ENCODE assay signal across 9 cellular contexts in the genomic region with DNA sequence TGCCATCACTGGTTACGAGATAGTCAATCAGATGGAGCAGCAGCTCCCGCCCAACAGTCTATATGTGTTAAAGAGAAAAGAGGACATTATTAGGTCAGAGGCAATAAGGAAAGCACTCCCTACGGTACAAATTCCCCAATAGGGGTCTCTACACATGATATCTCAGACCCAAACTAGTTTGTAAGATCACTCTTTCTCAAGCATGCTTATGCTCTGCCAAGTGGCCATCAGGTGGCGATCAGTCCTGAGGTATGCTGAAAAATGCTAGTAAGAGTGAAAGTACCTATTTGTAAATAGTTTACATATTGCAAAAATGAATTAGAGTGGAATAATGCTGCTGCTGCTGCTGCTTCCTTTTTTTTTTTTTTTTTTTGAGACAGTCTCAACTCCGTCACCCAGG.
DNase-seq lines count a peak whose midpoint lies in the region; ATAC-seq and TF ChIP-seq lines count a peak whose summit lies in the region.
"Had no signal": no experiment of that assay in that cellular context is flagged by ENCODE, and none has a peak within 500 bp of the region (broad histone marks: within the 10 kb centered on the region; RNA-seq: fewer than 3 reads in every experiment).

No MANE protein-coding gene starts in this region.

- H3K27ac ChIP-seq in stomach = no peak overlapping the region
- H3K27ac ChIP-seq in effector memory CD4-positive, alpha-beta T cell (ENCODE audit: insufficient read depth, low read length, poor library complexity, severe bottlenecking) = no peak overlapping the region

- no peak for TF ChIP-seq EP300 in stomach (IDR thresholded peaks at IDR 0.05)

- DNase-seq in activated CD4-positive, alpha-beta T cell treated with anti-CD3 and anti-CD28 coated beads for 36 hours = peak; percentile 55
- DNase-seq in activated CD4-positive, alpha-beta T cell treated with anti-CD3 and anti-CD28 coated beads for 4 hours = no peak
- no peak for DNase-seq in activated T-helper 1 cell treated with anti-CD3 and anti-CD28 coated beads, Interleukin-12 subunit alpha, Interleukin-12 subunit beta, Interleukin-2, Interleukin-4 antibody, amounts not matched to agents 30 ng/mL and 10 ng/mL and 1 ng/mL, durations not matched to agents 14 hours and 24 hours and 36 hours (ENCODE audit: low spot score)
- peak; percentile 17 for DNase-seq in osteocyte (ENCODE audit: extremely low spot score, unreplicated experiment)
- no peak for DNase-seq in stomach
- DNase-seq in NCI-H69 (lab: John Stamatoyannopoulos, UW) = no peak
- no peak for DNase-seq in effector memory CD4-positive, alpha-beta T cell

- TF ChIP-seq CTCF in osteocyte (IDR thresholded peaks at IDR 0.05) (peak; percentile 44), stomach (IDR thresholded peaks at IDR 0.05) (no peak)

- H3K27me3 Mint-ChIP-seq in activated CD4-positive, alpha-beta T cell treated with anti-CD3 and anti-CD28 coated beads for 36 hours = peaks cover 2% of the 10 kb centered on the region
- H3K27me3 Mint-ChIP-seq in activated T-helper 1 cell treated with anti-CD3 and anti-CD28 coated beads, Interleukin-12 subunit alpha, Interleukin-12 subunit beta, Interleukin-2, Interleukin-4 antibody, amounts not matched to agents 30 ng/mL and 10 ng/mL and 1 ng/mL, durations not matched to agents 14 hours and 24 hours and 36 hours (ENCODE audit: insufficient read depth) = no peaks in the 10 kb centered on the region
- H3K27me3 Mint-ChIP-seq in osteocyte (ENCODE audit: unreplicated experiment) = peaks cover 8% of the 10 kb centered on the region

- no peaks in the 10 kb centered on the region for H3K9me3 ChIP-seq in stomach
- H3K9me3 ChIP-seq in effector memory CD4-positive, alpha-beta T cell (ENCODE audit: control insufficient read depth, low read length) = no peaks in the 10 kb centered on the region
- H3K9me3 ChIP-seq: Caco-2 had no signal

- no peaks in the 10 kb centered on the region for H3K4me1 ChIP-seq in stomach
- no peaks in the 10 kb centered on the region for H3K4me1 ChIP-seq in effector memory CD4-positive, alpha-beta T cell (ENCODE audit: control insufficient read depth, insufficient read depth, low read length, poor library complexity, severe bottlenecking)
- H3K4me1 ChIP-seq: Caco-2 had no signal

- peak; percentile 42 for ATAC-seq in activated CD4-positive, alpha-beta T cell treated with anti-CD3 and anti-CD28 coated beads for 36 hours
- peak; percentile 56 for ATAC-seq in HG03460 (IDR thresholded peaks at IDR 0.05; ENCODE audit: unreplicated experiment)

- POLR2A ChIA-PET in activated CD4-positive, alpha-beta T cell treated with anti-CD3 and anti-CD28 coated beads for 36 hours (lab: Charles Lee) = no interaction called here

- no peak overlapping the region for H3K4me3 Mint-ChIP-seq in activated CD4-positive, alpha-beta T cell treated with anti-CD3 and anti-CD28 coated beads for 36 hours
- no peak overlapping the region for H3K4me3 Mint-ChIP-seq in activated T-helper 1 cell treated with anti-CD3 and anti-CD28 coated beads, Interleukin-12 subunit alpha, Interleukin-12 subunit beta, Interleukin-2, Interleukin-4 antibody, amounts not matched to agents 30 ng/mL and 10 ng/mL and 1 ng/mL, durations not matched to agents 14 hours and 24 hours and 36 hours
- no peak overlapping the region for H3K4me3 Mint-ChIP-seq in osteocyte (ENCODE audit: unreplicated experiment)

- no peaks in the 10 kb centered on the region for H3K9me3 Mint-ChIP-seq in activated CD4-positive, alpha-beta T cell treated with anti-CD3 and anti-CD28 coated beads for 36 hours (ENCODE audit: low read depth)
- H3K9me3 Mint-ChIP-seq in activated T-helper 1 cell treated with anti-CD3 and anti-CD28 coated beads, Interleukin-12 subunit alpha, Interleukin-12 subunit beta, Interleukin-2, Interleukin-4 antibody, amounts not matched to agents 30 ng/mL and 10 ng/mL and 1 ng/mL, durations not matched to agents 14 hours and 24 hours and 36 hours = no peaks in the 10 kb centered on the region
- no peaks in the 10 kb centered on the region for H3K9me3 Mint-ChIP-seq in osteocyte (ENCODE audit: unreplicated experiment)

- no peak overlapping the region for H3K4me3 ChIP-seq in stomach
- H3K4me3 ChIP-seq in effector memory CD4-positive, alpha-beta T cell (ENCODE audit: insufficient read depth, low read depth, low read length, poor library complexity, severe bottlenecking) = no peak overlapping the region

- CTCF ChIA-PET in activated CD4-positive, alpha-beta T cell treated with anti-CD3 and anti-CD28 coated beads for 36 hours (lab: Charles Lee) = interaction anchor here (0.6 kb wide), 1 partner anchor 160 kb away, joined by 3 read pairs; no protein-coding TSS in a partner anchor

- no peaks in the 10 kb centered on the region for H3K36me3 Mint-ChIP-seq in activated CD4-positive, alpha-beta T cell treated with anti-CD3 and anti-CD28 coated beads for 36 hours (ENCODE audit: low read depth)
- H3K36me3 Mint-ChIP-seq in activated T-helper 1 cell treated with anti-CD3 and anti-CD28 coated beads, Interleukin-12 subunit alpha, Interleukin-12 subunit beta, Interleukin-2, Interleukin-4 antibody, amounts not matched to agents 30 ng/mL and 10 ng/mL and 1 ng/mL, durations not matched to agents 14 hours and 24 hours and 36 hours (ENCODE audit: low read depth) = peaks cover 9% of the 10 kb centered on the region
- no peaks in the 10 kb centered on the region for H3K36me3 Mint-ChIP-seq in osteocyte (ENCODE audit: unreplicated experiment)

- peaks cover 3 to 47% (median 37%) of the 10 kb centered on the region in 4 donors for H3K36me3 ChIP-seq in stomach
- H3K36me3 ChIP-seq in effector memory CD4-positive, alpha-beta T cell (ENCODE audit: control insufficient read depth, insufficient read depth, low read length) = no peaks in the 10 kb centered on the region

- no peaks in the 10 kb centered on the region for H3K4me1 Mint-ChIP-seq in activated CD4-positive, alpha-beta T cell treated with anti-CD3 and anti-CD28 coated beads for 36 hours
- peaks cover 5% of the 10 kb centered on the region for H3K4me1 Mint-ChIP-seq in activated T-helper 1 cell treated with anti-CD3 and anti-CD28 coated beads, Interleukin-12 subunit alpha, Interleukin-12 subunit beta, Interleukin-2, Interleukin-4 antibody, amounts not matched to agents 30 ng/mL and 10 ng/mL and 1 ng/mL, durations not matched to agents 14 hours and 24 hours and 36 hours (ENCODE audit: low read depth)
- no peaks in the 10 kb centered on the region for H3K4me1 Mint-ChIP-seq in osteocyte (ENCODE audit: unreplicated experiment)

- no peaks in the 10 kb centered on the region for H3K27me3 ChIP-seq in stomach
- H3K27me3 ChIP-seq in effector memory CD4-positive, alpha-beta T cell (replicated peaks; ENCODE audit: control insufficient read depth, insufficient read depth, low read length, poor library complexity, severe bottlenecking) = no peaks in the 10 kb centered on the region

- TF ChIP-seq POLR2A in stomach (IDR thresholded peaks at IDR 0.05) = no peak

- intact Hi-C loops in activated CD4-positive, alpha-beta T cell treated with anti-CD3 and anti-CD28 coated beads for 36 hours (cut with DNase I, micrococcal nuclease) = loop anchor here (1.0 kb wide), 1 partner anchor 198 kb away; no protein-coding TSS in a partner anchor
- intact Hi-C loops in activated T-helper 1 cell treated with anti-CD3 and anti-CD28 coated beads, Interleukin-12 subunit alpha, Interleukin-12 subunit beta, Interleukin-2, Interleukin-4 antibody, amounts not matched to agents 30 ng/mL and 10 ng/mL and 1 ng/mL, durations not matched to agents 14 hours and 24 hours and 36 hours (cut with micrococcal nuclease) = loop anchor here (1.0 to 2.0 kb wide), 2 partner anchors 61 to 198 kb away; a partner anchor contains a TSS
- intact Hi-C loops in stomach (cut with DNase I; ENCODE audit: low total_unique reads) = no loop called here

- no peak overlapping the region for H3K27ac Mint-ChIP-seq in activated CD4-positive, alpha-beta T cell treated with anti-CD3 and anti-CD28 coated beads for 36 hours
- H3K27ac Mint-ChIP-seq in activated T-helper 1 cell treated with anti-CD3 and anti-CD28 coated beads, Interleukin-12 subunit alpha, Interleukin-12 subunit beta, Interleukin-2, Interleukin-4 antibody, amounts not matched to agents 30 ng/mL and 10 ng/mL and 1 ng/mL, durations not matched to agents 14 hours and 24 hours and 36 hours = peak overlapping the region; percentile 29
- no peak overlapping the region for H3K27ac Mint-ChIP-seq in osteocyte (ENCODE audit: unreplicated experiment)

- 73 to 86% (median 80%) methylated on average over 5 of the region's 5 CpGs for WGBS in stomach, 5 donors

Comparison
In these comparisons a context has a peak if more than half of its experiments do, and no peak if none do; other contexts are left out.
1. DNase-seq: peak in activated CD4-positive, alpha-beta T cell treated with anti-CD3 and anti-CD28 coated beads for 36 hours (single experiment) and osteocyte (single experiment); none in activated CD4-positive, alpha-beta T cell treated with anti-CD3 and anti-CD28 coated beads for 4 hours (0 of 2), activated T-helper 1 cell treated with anti-CD3 and anti-CD28 coated beads, Interleukin-12 subunit alpha, Interleukin-12 subunit beta, Interleukin-2, Interleukin-4 antibody, amounts not matched to agents 30 ng/mL and 10 ng/mL and 1 ng/mL, durations not matched to agents 14 hours and 24 hours and 36 hours (single experiment), stomach (single experiment), NCI-H69 (single experiment) and effector memory CD4-positive, alpha-beta T cell (0 of 3).